In genomic region chr16:73268311-73268997, GRCh38 we compare ENCODE assay signal across 10 cellular contexts.
DNase-seq lines count a peak whose midpoint lies in the region; ATAC-seq and TF ChIP-seq lines count a peak whose summit lies in the region.
"Had no signal": no experiment of that assay in that cellular context is flagged by ENCODE, and none has a peak within 500 bp of the region (broad histone marks: within the 10 kb centered on the region; RNA-seq: fewer than 3 reads in every experiment).

No MANE protein-coding gene starts in this region.

- no peak overlapping the region for H3K9ac ChIP-seq in mesendoderm (ENCODE audit: low read length)

- no peak overlapping the region for H2BK15ac ChIP-seq in mesendoderm (replicated peaks; ENCODE audit: low read depth)

- peaks cover 0 to 3% (median 0%) of the 10 kb centered on the region in 5 donors for H3K27me3 Mint-ChIP-seq in naive thymus-derived CD8-positive, alpha-beta T cell

- H2BK120ac ChIP-seq in mesendoderm (ENCODE audit: low read depth, low read length), result no peak overlapping the region

- no peak overlapping the region for H2AK5ac ChIP-seq in mesendoderm (ENCODE audit: low read length)

- no peak for ATAC-seq in naive thymus-derived CD8-positive, alpha-beta T cell
- ATAC-seq: heart right ventricle had no signal

- no peak overlapping the region for H3K27ac ChIP-seq in mesendoderm (ENCODE audit: low read depth, low read length)
- H3K27ac ChIP-seq: heart right ventricle, neutrophil had no signal

- H2BK5ac ChIP-seq in mesendoderm (ENCODE audit: low read length), result no peak overlapping the region

- no peak overlapping the region for H3K4me3 ChIP-seq in astrocyte of the cerebellum (ENCODE audit: low read depth, low read length)
- no peak overlapping the region for H3K4me3 ChIP-seq in mesendoderm (ENCODE audit: low read length)
- H3K4me3 ChIP-seq: heart right ventricle had no signal

- no peak overlapping the region for H3K4me3 Mint-ChIP-seq in naive thymus-derived CD8-positive, alpha-beta T cell

- H3K4me1 Mint-ChIP-seq in naive thymus-derived CD8-positive, alpha-beta T cell, result no peaks in the 10 kb centered on the region

- H3K79me2 ChIP-seq in mesendoderm (ENCODE audit: control insufficient read depth, insufficient read depth, low read length), result no peaks in the 10 kb centered on the region

- no peak overlapping the region for H4K8ac ChIP-seq in mesendoderm (ENCODE audit: low read depth, low read length)

- no peak overlapping the region for H3K56ac ChIP-seq in mesendoderm (ENCODE audit: low read length)

- POLR2A ChIA-PET in naive thymus-derived CD8-positive, alpha-beta T cell (lab: Charles Lee), result no interaction called here

- no peak overlapping the region for H3K4ac ChIP-seq in mesendoderm (ENCODE audit: low read depth, low read length)

- no peak overlapping the region for H3K18ac ChIP-seq in mesendoderm (ENCODE audit: low read length)

- peak; percentile 35 for TF ChIP-seq CTCF in astrocyte of the cerebellum (IDR thresholded peaks at IDR 0.05; ENCODE audit: low read depth, low read length, missing control alignments)

- DNase-seq in COR-L47 (lab: John Stamatoyannopoulos, UW), result peak; percentile 97
- peak; percentile 47 for DNase-seq in NCI-H1694 treated with DMSO at 0.1 percent for 48 hours (lab: John Stamatoyannopoulos, UW)
- no peak for DNase-seq in astrocyte of the cerebellum (ENCODE audit: low read depth)
- peak; percentile 33 for DNase-seq in mesendoderm
- no peak for DNase-seq in activated CD4-positive, alpha-beta T cell treated with anti-CD3 and anti-CD28 coated beads for 1 hour
- no peak for DNase-seq in naive thymus-derived CD8-positive, alpha-beta T cell
- DNase-seq in NOMO-1 treated with DMSO at 0.1 percent for 48 hours (lab: John Stamatoyannopoulos, UW; ENCODE audit: unreplicated experiment), result no peak
- DNase-seq in RPMI8226, result no peak
- DNase-seq: heart right ventricle had no signal

- in situ Hi-C loops in astrocyte of the cerebellum (cut with HindIII; ENCODE audit: low sequenced_read_pairs), result no loop called here

- H3K9me3 Mint-ChIP-seq in naive thymus-derived CD8-positive, alpha-beta T cell, result peaks cover 0 to 5% (median 2%) of the 10 kb centered on the region in 9 donors

- H3K36me3 ChIP-seq in mesendoderm (ENCODE audit: control insufficient read depth, insufficient read depth, low read length), result no peaks in the 10 kb centered on the region
- H3K36me3 ChIP-seq: heart right ventricle, neutrophil had no signal

- H4K5ac ChIP-seq in mesendoderm (ENCODE audit: low read length), result no peak overlapping the region

- WGBS in mesendoderm (ENCODE audit: extremely low coverage, insufficient coverage, low lambda C conversion rate), result no CpG with 5 or more reads among the region's 14 CpGs

- H3K4me2 ChIP-seq in mesendoderm (ENCODE audit: low read length), result no peak overlapping the region

- no peaks in the 10 kb centered on the region for H3K36me3 Mint-ChIP-seq in naive thymus-derived CD8-positive, alpha-beta T cell

- H3K27me3 ChIP-seq in mesendoderm (ENCODE audit: insufficient read depth, low read length, poor library complexity), result no peaks in the 10 kb centered on the region
- H3K27me3 ChIP-seq: neutrophil had no signal

- no peak overlapping the region for H3K23ac ChIP-seq in mesendoderm (ENCODE audit: low read length)

- H3K4me1 ChIP-seq in mesendoderm (ENCODE audit: control insufficient read depth, low read depth, low read length), result no peaks in the 10 kb centered on the region
- H3K4me1 ChIP-seq: heart right ventricle had no signal

- no peak overlapping the region for H3K27ac Mint-ChIP-seq in naive thymus-derived CD8-positive, alpha-beta T cell

- H3K79me1 ChIP-seq in mesendoderm (ENCODE audit: low read length), result no peaks in the 10 kb centered on the region

Comparison
In these comparisons a context has a peak if more than half of its experiments do, and no peak if none do; other contexts are left out.
1. DNase-seq: peak in COR-L47 (single experiment), NCI-H1694 treated with DMSO at 0.1 percent for 48 hours (single experiment) and mesendoderm (single experiment); none in astrocyte of the cerebellum (single experiment), activated CD4-positive, alpha-beta T cell treated with anti-CD3 and anti-CD28 coated beads for 1 hour (single experiment), naive thymus-derived CD8-positive, alpha-beta T cell (0 of 10), NOMO-1 treated with DMSO at 0.1 percent for 48 hours (single experiment) and RPMI8226 (single experiment).